ENCODE assay signal across 16 cellular contexts in genomic region chr5:94983861-94984535, GRCh38.
DNase-seq lines count a peak whose midpoint lies in the region.
"Had no signal": no experiment of that assay in that cellular context is flagged by ENCODE, and none has a peak within 500 bp of the region (broad histone marks: within the 10 kb centered on the region; RNA-seq: fewer than 3 reads in every experiment).

No MANE protein-coding gene starts in this region.

- H3K27ac Mint-ChIP-seq in activated naive CD8-positive, alpha-beta T cell = peak overlapping the region; percentile 2
- no peak overlapping the region for H3K27ac Mint-ChIP-seq in activated naive CD8-positive, alpha-beta T cell treated with anti-CD3 and anti-CD28 coated beads for 36 hours
- H3K27ac Mint-ChIP-seq: mesothelial cell of epicardium had no signal

- H3K9me3 ChIP-seq in SK-N-MC (ENCODE audit: low read depth, low read length) = no peaks in the 10 kb centered on the region
- H3K9me3 ChIP-seq: thoracic aorta had no signal

- H3K4me3 ChIP-seq in SK-N-MC = peak overlapping the region; percentile 58
- H3K4me3 ChIP-seq: GM12878, thoracic aorta had no signal

- H3K27me3 Mint-ChIP-seq in activated naive CD8-positive, alpha-beta T cell = no peaks in the 10 kb centered on the region
- no peaks in the 10 kb centered on the region for H3K27me3 Mint-ChIP-seq in activated naive CD8-positive, alpha-beta T cell treated with anti-CD3 and anti-CD28 coated beads for 36 hours

- H3K9me3 Mint-ChIP-seq in activated naive CD8-positive, alpha-beta T cell (ENCODE audit: low read depth) = no peaks in the 10 kb centered on the region
- no peaks in the 10 kb centered on the region for H3K9me3 Mint-ChIP-seq in activated naive CD8-positive, alpha-beta T cell treated with anti-CD3 and anti-CD28 coated beads for 36 hours
- H3K9me3 Mint-ChIP-seq: mesothelial cell of epicardium had no signal

- peaks cover 3% of the 10 kb centered on the region for H3K4me1 Mint-ChIP-seq in activated naive CD8-positive, alpha-beta T cell (ENCODE audit: low read depth)
- H3K4me1 Mint-ChIP-seq in activated naive CD8-positive, alpha-beta T cell treated with anti-CD3 and anti-CD28 coated beads for 36 hours = no peaks in the 10 kb centered on the region
- H3K4me1 Mint-ChIP-seq: mesothelial cell of epicardium had no signal

- H3K27ac ChIP-seq in SK-N-MC = peak overlapping the region; percentile 84
- H3K27ac ChIP-seq: KMS-11, thoracic aorta had no signal

- H3K9ac ChIP-seq in SK-N-MC (ENCODE audit: insufficient read length) = no peak overlapping the region
- H3K9ac ChIP-seq: KMS-11 had no signal

- no peak overlapping the region for H3K4me3 Mint-ChIP-seq in activated naive CD8-positive, alpha-beta T cell
- H3K4me3 Mint-ChIP-seq in activated naive CD8-positive, alpha-beta T cell treated with anti-CD3 and anti-CD28 coated beads for 36 hours = no peak overlapping the region
- H3K4me3 Mint-ChIP-seq: mesothelial cell of epicardium had no signal

- H3K36me3 ChIP-seq in SK-N-MC (ENCODE audit: insufficient read depth, low read length) = no peaks in the 10 kb centered on the region
- H3K36me3 ChIP-seq: thoracic aorta had no signal

- DNase-seq in activated naive CD8-positive, alpha-beta T cell treated with anti-CD3 and anti-CD28 coated beads for 36 hours = no peak
- DNase-seq in SK-N-MC (ENCODE audit: low read depth, low spot score) = no peak
- peak; percentile 76 for DNase-seq in fibroblast of peridontal ligament (ENCODE audit: extremely low read depth)
- no peak for DNase-seq in stimulated activated CD4-positive, alpha-beta T cell treated with anti-CD3 and anti-CD28 coated beads, Interleukin-2, amount 100 ng/mL, for 24 hours
- DNase-seq in NCI-H345 treated with DMSO at 0.1 percent for 48 hours (lab: John Stamatoyannopoulos, UW; ENCODE audit: unreplicated experiment) = no peak
- DNase-seq in AML-193 (lab: John Stamatoyannopoulos, UW) = no peak
- DNase-seq in NCI-H526 (lab: John Stamatoyannopoulos, UW) = no peak
- DNase-seq: activated naive CD4-positive, alpha-beta T cell treated with Interleukin-2 at 50 U/mL for 16 hours; NCI-H187 treated with DMSO at 0.1 percent for 48 hours; SHP77 treated with DMSO at 0.1 percent for 48 hours; stimulated activated CD4-positive, alpha-beta T cell treated with anti-CD3 and anti-CD28 coated beads, Interleukin-12 subunit alpha, Interleukin-12 subunit beta, amount 100 ng/mL, for 4 hours had no signal

- no peaks in the 10 kb centered on the region for H3K36me3 Mint-ChIP-seq in activated naive CD8-positive, alpha-beta T cell
- no peaks in the 10 kb centered on the region for H3K36me3 Mint-ChIP-seq in activated naive CD8-positive, alpha-beta T cell treated with anti-CD3 and anti-CD28 coated beads for 36 hours
- H3K36me3 Mint-ChIP-seq: mesothelial cell of epicardium had no signal
